Comparison of ENCODE assay signal across 16 cellular contexts in genomic region chr10:60387531-60387930, GRCh38. TPM values are rescaled to one million over a fixed set of nuclear protein-coding genes. Genes with fewer than 3 reads are reported as not detected.
DNase-seq lines count a peak whose midpoint lies in the region; ATAC-seq and TF ChIP-seq lines count a peak whose summit lies in the region.
"Had no signal": no experiment of that assay in that cellular context is flagged by ENCODE, and none has a peak within 500 bp of the region (broad histone marks: within the 10 kb centered on the region; RNA-seq: fewer than 3 reads in every experiment).

No MANE protein-coding gene starts in this region.

- peaks cover 33% of the 10 kb centered on the region for H3K4me1 Mint-ChIP-seq in type B pancreatic cell (ENCODE audit: unreplicated experiment)

- POLR2A ChIA-PET in OCI-LY7 (lab: Charles Lee), result no interaction called here

- H3K9me2 ChIP-seq in OCI-LY7 (ENCODE audit: insufficient read depth, low read length), result no peaks in the 10 kb centered on the region

- H3K4me1 ChIP-seq in OCI-LY7 (ENCODE audit: insufficient read depth, low read length, poor library complexity, severe bottlenecking) (no peaks in the 10 kb centered on the region), sigmoid colon (peaks cover 0 to 10% (median 8%) of the 10 kb centered on the region in 4 donors)

- intact Hi-C loops in OCI-LY7 (cut with micrococcal nuclease; ENCODE audit: unreplicated experiment), result no loop called here
- intact Hi-C loops in left colon (cut with DNase I, micrococcal nuclease), result no loop called here
- intact Hi-C loops in sigmoid colon (cut with DNase I), result no loop called here

- no peaks in the 10 kb centered on the region for H3K36me3 Mint-ChIP-seq in type B pancreatic cell

- no peak for TF ChIP-seq EP300 in sigmoid colon (IDR thresholded peaks at IDR 0.05)

- H4K20me1 ChIP-seq in OCI-LY7 (ENCODE audit: insufficient read depth, low read length), result no peaks in the 10 kb centered on the region

- TF ChIP-seq POLR2A in sigmoid colon (IDR thresholded peaks at IDR 0.05), result no peak

- H3K79me2 ChIP-seq in OCI-LY7 (ENCODE audit: insufficient read depth, low read depth, low read length), result no peaks in the 10 kb centered on the region

- H3K4me3 Mint-ChIP-seq in type B pancreatic cell, result no peak overlapping the region
- H3K4me3 Mint-ChIP-seq: CD8-positive, alpha-beta memory T cell had no signal

- peak overlapping the region; percentile 7 for H3K27ac Mint-ChIP-seq in type B pancreatic cell

- peak overlapping the region; percentile 15; the same call in 1 of the 2 replicates for H3K4me2 ChIP-seq in OCI-LY7 (ENCODE audit: low read length)

- no peaks in the 10 kb centered on the region for H3K9me3 Mint-ChIP-seq in type B pancreatic cell
- H3K9me3 Mint-ChIP-seq: CD8-positive, alpha-beta memory T cell had no signal

- H3K9me3 ChIP-seq in OCI-LY7 (ENCODE audit: low read length) (no peaks in the 10 kb centered on the region), sigmoid colon (no peaks in the 10 kb centered on the region)
- H3K9me3 ChIP-seq: ascending aorta, suprapubic skin had no signal

- no peak overlapping the region for H2AFZ ChIP-seq in OCI-LY7 (ENCODE audit: low read length)

- TF ChIP-seq CTCF in OCI-LY7 (conservative IDR thresholded peaks at IDR 0.05; ENCODE audit: low read length) (no peak), type B pancreatic cell (conservative IDR thresholded peaks at IDR 0.05) (no peak), sigmoid colon (IDR thresholded peaks at IDR 0.05) (no peak)

- ATAC-seq in left colon, result peak; percentile 71
- ATAC-seq: left cardiac atrium had no signal

- H3K27me3 Mint-ChIP-seq in type B pancreatic cell, result no peaks in the 10 kb centered on the region

- no peak overlapping the region for H3K4me3 ChIP-seq in OCI-LY7 (ENCODE audit: low read depth, low read length, poor library complexity, severe bottlenecking)
- no peak overlapping the region for H3K4me3 ChIP-seq in sigmoid colon
- H3K4me3 ChIP-seq: ascending aorta, suprapubic skin had no signal

- 42 to 81% methylated on average over 2 of the region's 2 CpGs for WGBS in sigmoid colon, 2 donors

- H3K27ac ChIP-seq in OCI-LY7 (ENCODE audit: low read depth, low read length, poor library complexity, severe bottlenecking), result no peak overlapping the region
- no peak overlapping the region for H3K27ac ChIP-seq in sigmoid colon
- H3K27ac ChIP-seq: ascending aorta, HL-60 had no signal

- H3K36me3 ChIP-seq in OCI-LY7 (ENCODE audit: insufficient read depth, low read length) (no peaks in the 10 kb centered on the region), sigmoid colon (no peaks in the 10 kb centered on the region)
- H3K36me3 ChIP-seq: ascending aorta, suprapubic skin had no signal

- DNase-seq in NCI-H526 (lab: John Stamatoyannopoulos, UW) (peak; percentile 5 to 7), NCI-H526 treated with DMSO at 0.1 percent for 48 hours (lab: John Stamatoyannopoulos, UW) (no peak), OCI-LY7 (ENCODE audit: low spot score) (no peak), left colon (no peak), type B pancreatic cell (ENCODE audit: extremely low spot score, unreplicated experiment) (no peak), sigmoid colon (no peak), HUDEP-2 (lab: John Stamatoyannopoulos, UW; ENCODE audit: unreplicated experiment in 76 of 76) (no peak), ureter (ENCODE audit: low spot score) (no peak)
- DNase-seq: activated gamma-delta T cell; CD8-positive, alpha-beta memory T cell; GF-D8; Kasumi-1; left cardiac atrium had no signal

- CTCF ChIA-PET in OCI-LY7 (lab: Charles Lee; ENCODE audit: unreplicated experiment), result no interaction called here

- H3K27me3 ChIP-seq in sigmoid colon, result no peaks in the 10 kb centered on the region
- H3K27me3 ChIP-seq: ascending aorta, suprapubic skin had no signal

- BruUV-seq in OCI-LY7 (replicated peaks; lab: Mats Ljungman, UMichigan), result no TSS peak

RNA-seq across cellular contexts. Expression of gene ANK3, which starts 2.1 kb away (rescaled TPM):
- 0.13 and 2.8 TPM in 2 replicates for total RNA-seq in OCI-LY7 (2014; rRNA removed; shearing (Covaris generic))
- total RNA-seq in OCI-LY7 (2022) (0.49 and 0.94 TPM in 2 replicates), left colon (100 to 1,000 TPM in 1 of 2 donors, 10 to 100 TPM in 1; 95.4 to 103 TPM), type B pancreatic cell (ENCODE audit: low replicate concordance) (90.2 and 145 TPM in 2 replicates), sigmoid colon (10 to 100 TPM; 42.5 to 86.7 (median 61.0) TPM), ureter (86.0 TPM)
- 10 to 100 TPM; 10.8 to 29.4 (median 23.6) TPM for polyA plus RNA-seq in sigmoid colon

Comparison
In these comparisons a context has a peak if more than half of its experiments do, and no peak if none do; other contexts are left out.
1. DNase-seq: peak in NCI-H526 (2 of 2); none in NCI-H526 treated with DMSO at 0.1 percent for 48 hours (single experiment), OCI-LY7 (single experiment), left colon (0 of 2), type B pancreatic cell (single experiment), sigmoid colon (single experiment), HUDEP-2 (0 of 76) and ureter (single experiment).
2. RNA of gene ANK3, which starts 2.1 kb away (total RNA-seq): 95.4 to 103 TPM in left colon, 90.2 to 145 TPM in type B pancreatic cell, 86.0 TPM in ureter (single experiment) and 42.5 to 86.7 TPM in sigmoid colon; 0.13 to 2.8 TPM in OCI-LY7; every median in the first group is over 10 times any median in the second.